Comparison of ENCODE assay signal across 8 cellular contexts in genomic region chr10:71708301-71708703, GRCh38. TPM values are rescaled to one million over a fixed set of nuclear protein-coding genes. Genes with fewer than 3 reads are reported as not detected.
DNase-seq lines count a peak whose midpoint lies in the region; ATAC-seq, FAIRE-seq and TF ChIP-seq lines count a peak whose summit lies in the region.

No MANE protein-coding gene starts in this region.

- H3K4me1 Mint-ChIP-seq in activated B cell treated with CpG ODN at 0.5 μM for 24 hours, result peaks cover 22% of the 10 kb centered on the region

- H4K91ac ChIP-seq in IMR-90 (ENCODE audit: insufficient read depth, low read depth, low read length), result no peak overlapping the region

- TF ChIP-seq RAD21 in IMR-90 (IDR thresholded peaks at IDR 0.05; ENCODE audit: low read length), result peak; percentile 73

- H3K79me2 ChIP-seq in keratinocyte (ENCODE audit: control insufficient read depth, insufficient read depth, low read length), result no peaks in the 10 kb centered on the region

- 0% methylated on average over 1 of the region's 10 CpGs; no CpG with 5 or more reads in 1 of the 2 experiments for WGBS in IMR-90 (ENCODE audit: extremely low coverage in 2 of 2, insufficient read length in 1 of 2), 2 experiments

- DNase-seq in COLO668 (lab: John Stamatoyannopoulos, UW; ENCODE audit: unreplicated experiment) (peak; percentile 1), IMR-90 (no peak), activated B cell treated with CpG ODN at 0.5 μM for 24 hours (peak; percentile 71), bronchial epithelial cell (ENCODE audit: low read depth) (no peak), keratinocyte (ENCODE audit: low read depth, low spot score) (no peak), mesenteric fat pad (ENCODE audit: low spot score) (no peak)
- peak; percentile 51 to 70 for DNase-seq in stimulated activated CD4-positive, alpha-beta T cell treated with anti-CD3 and anti-CD28 coated beads, Interleukin-4, amount 100 ng/mL, for 4 hours

- H2BK120ac ChIP-seq in IMR-90 (ENCODE audit: low read depth, low read length), result no peak overlapping the region

- no peaks in the 10 kb centered on the region for H3K27me3 Mint-ChIP-seq in activated B cell treated with CpG ODN at 0.5 μM for 24 hours

- dilution Hi-C loops in IMR-90 (cut with HindIII; ENCODE audit: low sequenced_read_pairs, unreplicated experiment), result no loop called here
- dilution Hi-C loops in keratinocyte (cut with MboI; ENCODE audit: extremely low pct_ligation_motif_present, low sequenced_read_pairs), result no loop called here

- peak overlapping the region; percentile 70 for H2AFZ ChIP-seq in IMR-90 (replicated peaks; ENCODE audit: low read length, poor library complexity)
- H2AFZ ChIP-seq in keratinocyte (ENCODE audit: control insufficient read depth, low read length), result no peak overlapping the region

- no peaks in the 10 kb centered on the region for H3K9me3 Mint-ChIP-seq in activated B cell treated with CpG ODN at 0.5 μM for 24 hours

- TF ChIP-seq CTCF in IMR-90 (conservative IDR thresholded peaks at IDR 0.05; ENCODE audit: low read depth, low read length) (peak; percentile 62), activated B cell treated with CpG ODN at 0.5 μM for 24 hours (IDR thresholded peaks at IDR 0.05) (peak; percentile 33), bronchial epithelial cell (IDR thresholded peaks at IDR 0.05; ENCODE audit: insufficient read depth, low read length, severe bottlenecking) (peak; percentile 93), keratinocyte (optimal IDR thresholded peaks at IDR 0.05 in 1 of 3, IDR thresholded peaks at IDR 0.05 in 1 of 3, conservative IDR thresholded peaks at IDR 0.05 in 1 of 3; ENCODE audit: extremely low read depth in 1 of 3, insufficient read depth in 2 of 3, low read length in 3 of 3) (peak; percentile 86 to 96 (median 95))

- H3K27ac Mint-ChIP-seq in activated B cell treated with CpG ODN at 0.5 μM for 24 hours, result no peak overlapping the region

- H2AK5ac ChIP-seq in IMR-90 (ENCODE audit: low read depth, low read length), result no peak overlapping the region

- H3K4ac ChIP-seq in IMR-90 (ENCODE audit: low read depth, low read length), result no peak overlapping the region

- intact Hi-C loops in IMR-90 (cut with micrococcal nuclease) (loop anchor here (1.0 kb wide), 1 partner anchor 324 kb away; no protein-coding TSS in a partner anchor), activated B cell treated with CpG ODN at 0.5 μM for 24 hours (cut with micrococcal nuclease) (loop anchor here (1.0 to 5.0 kb wide), 7 partner anchors 44 to 405 kb away; partner anchors contain the start of gene SLC29A3)

- H2BK15ac ChIP-seq in IMR-90 (ENCODE audit: low read depth, low read length), result no peak overlapping the region

- no peaks in the 10 kb centered on the region for H3K9me1 ChIP-seq in IMR-90 (ENCODE audit: insufficient read depth, low read length)
- no peaks in the 10 kb centered on the region for H3K9me1 ChIP-seq in keratinocyte (ENCODE audit: control insufficient read depth, extremely low read depth, insufficient read depth, low read length)

- H2BK5ac ChIP-seq in IMR-90 (ENCODE audit: low read depth, low read length, poor library complexity, severe bottlenecking), result no peak overlapping the region

- no peak overlapping the region for H3K23ac ChIP-seq in IMR-90 (ENCODE audit: low read depth, low read length)

- no peaks in the 10 kb centered on the region for H3K79me1 ChIP-seq in IMR-90 (ENCODE audit: low read depth in 1 of 2, low read length in 2 of 2)

- H3K27ac ChIP-seq in IMR-90 (ENCODE audit: insufficient read depth, low read length) (no peak overlapping the region), keratinocyte (ENCODE audit: control insufficient read depth, insufficient read depth, low read length) (no peak overlapping the region)

- H3K36me3 Mint-ChIP-seq in activated B cell treated with CpG ODN at 0.5 μM for 24 hours (ENCODE audit: low read depth), result no peaks in the 10 kb centered on the region

- H2AK9ac ChIP-seq in IMR-90 (replicated peaks; ENCODE audit: low read depth, low read length, poor library complexity), result no peak overlapping the region

- in situ Hi-C loops in IMR-90 (cut with MboI; ENCODE audit: low sequenced_read_pairs), result no loop called here

- H3K36me3 ChIP-seq in IMR-90 (ENCODE audit: control insufficient read depth, insufficient read depth, low read length), result no peaks in the 10 kb centered on the region
- no peaks in the 10 kb centered on the region for H3K36me3 ChIP-seq in bronchial epithelial cell (ENCODE audit: control insufficient read depth, insufficient read depth, low read length)
- no peaks in the 10 kb centered on the region for H3K36me3 ChIP-seq in keratinocyte (ENCODE audit: control insufficient read depth in 2 of 2, extremely low read depth in 1 of 2, insufficient read depth in 2 of 2, low read length in 2 of 2)

- no peak overlapping the region for H4K8ac ChIP-seq in IMR-90 (ENCODE audit: low read depth in 2 of 2, low read length in 2 of 2)

- BruUV-seq in IMR-90 (replicated peaks; lab: Mats Ljungman, UMichigan), result no TSS peak

- no peak overlapping the region for H3K14ac ChIP-seq in IMR-90 (replicated peaks; ENCODE audit: low read depth, low read length)

- peaks cover 3% of the 10 kb centered on the region; the same call in 1 of the 2 replicates for H3K4me1 ChIP-seq in IMR-90 (ENCODE audit: control insufficient read depth, insufficient read depth, low read length)
- H3K4me1 ChIP-seq in keratinocyte (ENCODE audit: control insufficient read depth, extremely low read depth, insufficient read depth, low read length), result peaks cover 16% of the 10 kb centered on the region

- ATAC-seq in IMR-90 (ENCODE audit: low read depth), result peak; percentile 72
- ATAC-seq in activated B cell treated with CpG ODN at 0.5 μM for 24 hours (ENCODE audit: low read depth), result peak; percentile 84
- ATAC-seq in HG02840 (IDR thresholded peaks at IDR 0.05; ENCODE audit: low FRiP score, unreplicated experiment), result no peak

- H3K4me3 ChIP-seq in IMR-90 (ENCODE audit: insufficient read depth, low read depth, low read length) (no peak overlapping the region), bronchial epithelial cell (ENCODE audit: low read depth, low read length) (no peak overlapping the region), keratinocyte (ENCODE audit: control insufficient read depth in 2 of 3, extremely low read depth in 1 of 3, insufficient read depth in 2 of 3, low read depth in 1 of 3, low read length in 3 of 3) (no peak overlapping the region)

- no peaks in the 10 kb centered on the region for H4K20me1 ChIP-seq in IMR-90 (ENCODE audit: insufficient read depth, low read length)
- H4K20me1 ChIP-seq in keratinocyte (ENCODE audit: control insufficient read depth, extremely low read depth, insufficient read depth, low read length), result no peaks in the 10 kb centered on the region

- CTCF ChIA-PET in IMR-90 (lab: Yijun Ruan, JAX) (interaction anchor here (0.6 to 1.8 kb wide), 5 partner anchors 10 to 395 kb away, joined by 3 to 6 read pairs (median 3); no protein-coding TSS in a partner anchor), activated B cell treated with CpG ODN at 0.5 μM for 24 hours (lab: Charles Lee) (interaction anchor here (0.6 to 3.6 kb wide), 38 partner anchors 9 to 438 kb away, joined by 3 to 47 read pairs (median 5); partner anchors contain the start of genes CDH23, SLC29A3 and VSIR)

- no peak overlapping the region for H3K18ac ChIP-seq in IMR-90 (ENCODE audit: low read depth, low read length)

- no peak overlapping the region for H4K5ac ChIP-seq in IMR-90 (ENCODE audit: low read depth, low read length)

- H3K27me3 ChIP-seq in IMR-90 (ENCODE audit: control insufficient read depth, insufficient read depth, low read length), result peaks cover 27% of the 10 kb centered on the region
- no peaks in the 10 kb centered on the region for H3K27me3 ChIP-seq in bronchial epithelial cell (ENCODE audit: control insufficient read depth, insufficient read depth, low read length)
- H3K27me3 ChIP-seq in keratinocyte (ENCODE audit: control insufficient read depth, extremely low read depth, insufficient read depth, low read length), result no peaks in the 10 kb centered on the region

- H3K4me2 ChIP-seq in IMR-90 (ENCODE audit: low read depth, low read length), result no peak overlapping the region
- H3K4me2 ChIP-seq in keratinocyte (ENCODE audit: control insufficient read depth, extremely low read depth, insufficient read depth, low read depth, low read length), result no peak overlapping the region

- H2BK20ac ChIP-seq in IMR-90 (ENCODE audit: low read depth, low read length), result no peak overlapping the region

- peaks cover 2% of the 10 kb centered on the region; the same call in 1 of the 2 replicates for H3K9me3 ChIP-seq in IMR-90 (ENCODE audit: control insufficient read depth, insufficient read depth, low read length)
- H3K9me3 ChIP-seq in keratinocyte (ENCODE audit: control insufficient read depth, low read depth, low read length), result no peaks in the 10 kb centered on the region

- POLR2A ChIA-PET in IMR-90 (lab: Charles Lee; ENCODE audit: unreplicated experiment) (no interaction called here), activated B cell treated with CpG ODN at 0.5 μM for 24 hours (lab: Charles Lee) (interaction anchor here (0.5 to 1.7 kb wide), 8 partner anchors 10 to 389 kb away, joined by 3 to 8 read pairs (median 5); partner anchors contain the start of genes SLC29A3 and VSIR)

- H3K4me3 Mint-ChIP-seq in activated B cell treated with CpG ODN at 0.5 μM for 24 hours, result no peak overlapping the region

- no peak overlapping the region for H3K56ac ChIP-seq in IMR-90 (ENCODE audit: extremely low read depth, insufficient read depth, low read length)

- no peak for FAIRE-seq in bronchial epithelial cell (lab: Jason Lieb, UNC)
- FAIRE-seq in keratinocyte (lab: Jason Lieb, UNC), result no peak

- TF ChIP-seq POLR2A in IMR-90 (IDR thresholded peaks at IDR 0.05; ENCODE audit: low read depth, low read length), result no peak

- H3K9ac ChIP-seq in IMR-90 (ENCODE audit: low read depth, low read length) (no peak overlapping the region), keratinocyte (ENCODE audit: control insufficient read depth, extremely low read depth, insufficient read depth, low read length) (no peak overlapping the region)

TF ChIP-seq in IMR-90, 13 proteins besides CTCF, POLR2A, EP300 and RAD21 (continues in another document):
- peak; percentile 54 for TF ChIP-seq SMC3 (IDR thresholded peaks at IDR 0.05; ENCODE audit: low read depth, low read length)

RNA-seq across cellular contexts. Expression of gene C10orf105, which starts 11.3 kb away (rescaled TPM):
- under 0.01 TPM in 1 of 2 replicates, not detected in the other for total RNA-seq in IMR-90 (2012; rRNA removed)
- polyA plus RNA-seq in IMR-90 (2012; rRNA removed), result not detected in 2 replicates
- not detected in 2 replicates for polyA plus RNA-seq in IMR-90 (2012; cell fraction: cytosol; rRNA removed)
- not detected in 2 replicates for polyA plus RNA-seq in IMR-90 (2012; cell fraction: nucleus; rRNA removed; ENCODE audit: low replicate concordance)
- total RNA-seq in activated B cell treated with CpG ODN at 0.5 μM for 24 hours, result not detected in 2 replicates
- total RNA-seq in bronchial epithelial cell, result not detected in 2 replicates
- polyA plus RNA-seq in keratinocyte, result not detected in 3 replicates
- polyA plus RNA-seq in keratinocyte (2011; ENCODE audit: low read depth), result not detected
- not detected in 2 replicates for polyA plus RNA-seq in keratinocyte (2011; cell fraction: cytosol; rRNA removed)
- polyA plus RNA-seq in keratinocyte (2011; cell fraction: nucleus; rRNA removed), result not detected in 2 replicates
- not detected in 2 replicates for polyA plus RNA-seq in keratinocyte (2012; ENCODE audit: low replicate concordance)
- polyA minus RNA-seq in keratinocyte, result not detected in 3 replicates
- polyA minus RNA-seq in keratinocyte (2011; cell fraction: cytosol; rRNA and poly(A)+ RNA removed), result not detected
- polyA minus RNA-seq in keratinocyte (2011; cell fraction: nucleus; rRNA and poly(A)+ RNA removed), result not detected in 2 replicates
- 0.22 TPM for total RNA-seq in mesenteric fat pad

Comparison
In these comparisons a context has a peak if more than half of its experiments do, and no peak if none do; other contexts are left out.
1. DNase-seq: peak in COLO668 (single experiment), activated B cell treated with CpG ODN at 0.5 μM for 24 hours (single experiment) and stimulated activated CD4-positive, alpha-beta T cell treated with anti-CD3 and anti-CD28 coated beads, Interleukin-4, amount 100 ng/mL, for 4 hours (2 of 2); none in IMR-90 (single experiment), bronchial epithelial cell (single experiment), keratinocyte (single experiment) and mesenteric fat pad (single experiment).
2. CTCF ChIP-seq: peak in every context shown above with its lines; median percentile 95 in keratinocyte; 93 in bronchial epithelial cell; 62 in IMR-90; 33 in activated B cell treated with CpG ODN at 0.5 μM for 24 hours.